Comparison of ENCODE assay signal across 8 cellular contexts in genomic region chr13:28636677-28637317, GRCh38. TPM values are rescaled to one million over a fixed set of nuclear protein-coding genes. Genes with fewer than 3 reads are reported as not detected.
A peak's percentile ranks its signal among the peaks of the same experiment; 100 is the strongest.
DNase-seq lines count a peak whose midpoint lies in the region; TF ChIP-seq lines count a peak whose summit lies in the region.

No MANE protein-coding gene starts in this region.

- TF ChIP-seq CTCF in GM20000 (IDR thresholded peaks at IDR 0.05; ENCODE audit: extremely low read depth, missing control alignments) (peak; percentile 54), right atrium auricular region (IDR thresholded peaks at IDR 0.05) (peak; percentile 86 to 92)

- H3K27ac ChIP-seq in right atrium auricular region, result peak overlapping the region in 1 of 2 donors; percentile 61

- H3K4me1 ChIP-seq in right atrium auricular region, result peaks cover 0 to 21% of the 10 kb centered on the region in 2 donors

- H3K27me3 ChIP-seq in right atrium auricular region, result no peaks in the 10 kb centered on the region

- DNase-seq in COLO829 (ENCODE audit: low spot score) (peak; percentile 60), GM20000 (ENCODE audit: low spot score) (peak; percentile 42), LHCN-M2 (ENCODE audit: low read depth) (peak; percentile 53), SHP77 treated with DMSO at 0.1 percent for 48 hours (lab: John Stamatoyannopoulos, UW) (peak; percentile 17), amniotic epithelial cell (ENCODE audit: low read depth) (peak; percentile 68), right atrium auricular region (ENCODE audit: low spot score) (peak; percentile 76), skeletal muscle cell (ENCODE audit: low read depth) (peak; percentile 65), NCI-H446 treated with DMSO at 0.1 percent for 48 hours (lab: John Stamatoyannopoulos, UW) (no peak)

- no peaks in the 10 kb centered on the region for H3K9me3 ChIP-seq in right atrium auricular region

- H3K4me3 ChIP-seq in right atrium auricular region (no peak overlapping the region), skeletal muscle cell (ENCODE audit: low read depth, low read length) (no peak overlapping the region)

- no peaks in the 10 kb centered on the region for H3K36me3 ChIP-seq in right atrium auricular region

RNA-seq across cellular contexts. Expression of gene POMP, which starts 22.1 kb away (rescaled TPM):
- total RNA-seq in LHCN-M2 (2014; rRNA removed) (87.3 and 127 TPM in 2 replicates), right atrium auricular region (10 to 100 TPM; 88.2 to 93.7 TPM)
- polyA plus RNA-seq in LHCN-M2 (2012), result 172 TPM
